In the genomic region with DNA sequence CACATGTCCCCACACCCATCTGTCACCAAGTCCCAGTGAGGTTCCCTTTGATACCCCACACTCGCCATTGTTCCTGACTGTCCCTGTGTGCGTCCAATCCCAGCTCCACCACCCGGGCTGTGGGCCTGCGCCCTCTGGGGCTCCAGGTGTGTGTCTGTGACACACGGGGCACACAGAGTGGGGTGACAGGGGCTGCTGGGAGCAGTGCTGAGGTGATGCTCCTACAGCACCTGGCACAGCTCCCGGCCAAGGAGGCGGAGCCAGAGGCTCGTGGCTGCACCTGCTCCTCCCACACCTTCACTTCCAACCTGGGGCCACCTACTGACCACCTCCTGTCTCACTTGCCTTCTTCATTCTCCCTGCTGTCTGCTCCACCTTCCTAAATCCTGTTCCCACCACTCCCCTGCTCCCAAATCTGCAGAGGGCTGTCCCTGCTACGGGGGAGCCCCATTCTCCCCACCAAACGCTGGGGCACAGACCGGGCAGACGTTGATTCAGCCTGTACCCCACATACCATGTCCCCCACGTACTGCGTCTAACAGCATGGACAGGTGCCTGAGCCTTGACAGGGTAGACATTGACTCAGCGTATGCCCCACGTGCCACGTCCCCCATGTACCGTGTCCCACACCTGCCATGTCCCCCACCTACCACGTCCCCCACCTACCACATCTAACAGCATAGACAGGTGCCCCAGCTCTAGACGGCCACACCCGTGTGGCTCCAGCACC, we compare ENCODE assay signal across 1 cellular context.
TF ChIP-seq lines count a peak whose summit lies in the region.

No MANE protein-coding gene starts in this region.

TF ChIP-seq in H1, 55 proteins besides CTCF, POLR2A, EP300 and RAD21 (continued from another document):
- TF ChIP-seq SIN3A (conservative IDR thresholded peaks at IDR 0.05 in 1 of 2, IDR thresholded peaks at IDR 0.05 in 1 of 2; ENCODE audit: low read depth in 1 of 2, low read length in 2 of 2) (no peak), TCF12 (IDR thresholded peaks at IDR 0.05; ENCODE audit: low read depth, low read length) (no peak), PHF8 (conservative IDR thresholded peaks at IDR 0.05; ENCODE audit: low read depth, low read length) (no peak), ZNF274 (IDR thresholded peaks at IDR 0.05; ENCODE audit: borderline replicate concordance, extremely low read depth, low read length) (no peak), TAF7 (optimal IDR thresholded peaks at IDR 0.05; ENCODE audit: borderline replicate concordance, low read depth, low read length) (no peak), JUN (IDR thresholded peaks at IDR 0.05; ENCODE audit: low read depth, low read length) (no peak), BCL11A (IDR thresholded peaks at IDR 0.05; ENCODE audit: low read depth in 2 of 2, low read length in 2 of 2) (no peak), SP2 (IDR thresholded peaks at IDR 0.05; ENCODE audit: low read length) (no peak), E2F6 (IDR thresholded peaks at IDR 0.05) (no peak), CREB1 (IDR thresholded peaks at IDR 0.05) (no peak), CTBP2 (IDR thresholded peaks at IDR 0.05; ENCODE audit: borderline replicate concordance, insufficient read depth, insufficient read length, low read length) (no peak)
